Comparison of ENCODE assay signal across 8 cellular contexts in genomic region chr22:20275836-20276235, GRCh38.
"Had no signal": no experiment of that assay in that cellular context is flagged by ENCODE, and none has a peak within 500 bp of the region (broad histone marks: within the 10 kb centered on the region; RNA-seq: fewer than 3 reads in every experiment).

No MANE protein-coding gene starts in this region.

- H3K9ac ChIP-seq: GM23248, KMS-11 had no signal

- H3K36me3 ChIP-seq: HAP-1 had no signal

- H3K4me2 ChIP-seq: KMS-11 had no signal

- H3K4me3 ChIP-seq: GM23248, HAP-1 had no signal

- H3K27ac ChIP-seq: GM23248, KMS-11 had no signal

- H3K4me1 ChIP-seq: HAP-1 had no signal

- H3K9me3 ChIP-seq: HAP-1 had no signal

- DNase-seq: GM23248, GOT3, H7, IMR-90, Karpas-422, KBM-7 had no signal
